ENCODE assay signal across 20 cellular contexts in the genomic region with DNA sequence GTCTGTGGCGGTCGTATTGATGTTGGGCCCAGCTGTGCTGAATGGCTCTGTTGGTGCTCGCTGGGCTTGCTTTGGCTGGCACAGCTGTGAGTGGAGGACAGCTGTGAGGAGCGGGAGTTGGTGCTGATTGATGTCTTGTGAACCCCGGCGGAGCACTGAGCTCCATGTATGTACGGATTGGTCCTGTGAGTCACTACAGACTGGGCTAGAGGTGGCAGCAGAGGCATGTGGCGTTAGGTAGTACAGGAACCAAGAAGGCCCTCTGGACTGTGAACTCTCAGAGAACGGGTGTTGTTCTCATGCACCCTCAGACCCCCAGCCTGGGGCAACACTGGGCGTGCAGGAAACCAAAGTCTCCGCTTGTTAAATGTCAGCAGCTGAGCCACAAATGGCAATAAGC.
DNase-seq lines count a peak whose midpoint lies in the region; ATAC-seq, FAIRE-seq and TF ChIP-seq lines count a peak whose summit lies in the region.
"Had no signal": no experiment of that assay in that cellular context is flagged by ENCODE, and none has a peak within 500 bp of the region (broad histone marks: within the 10 kb centered on the region; RNA-seq: fewer than 3 reads in every experiment).

No MANE protein-coding gene starts in this region.

- H3K9me3 Mint-ChIP-seq in activated T-cell treated with anti-CD3 and anti-CD28 coated beads, Interleukin-2, amount 50 U/mL, for 72 hours: no peaks in the 10 kb centered on the region
- H3K9me3 Mint-ChIP-seq in activated T-cell treated with anti-CD3 and anti-CD28 coated beads, Interleukin-2, amount 50 U/mL, for 4 hours: no peaks in the 10 kb centered on the region
- H3K9me3 Mint-ChIP-seq in naive thymus-derived CD4-positive, alpha-beta T cell: peaks cover 0 to 3% (median 0%) of the 10 kb centered on the region in 11 donors
- H3K9me3 Mint-ChIP-seq in type B pancreatic cell: peaks cover 5% of the 10 kb centered on the region
- H3K9me3 Mint-ChIP-seq: activated T-helper 1 cell treated with anti-CD3 and anti-CD28 coated beads, Interleukin-12 subunit alpha, Interleukin-12 subunit beta, Interleukin-2, Interleukin-4 antibody, amounts not matched to agents 30 ng/mL and 10 ng/mL and 1 ng/mL, durations not matched to agents 14 hours and 24 hours and 36 hours; central memory CD8-positive, alpha-beta T cell; T-helper 1 cell treated with Interleukin-12 subunit alpha and Interleukin-12 subunit beta and Interleukin-4 antibody, amounts not matched to agents 30 μg/mL and 1 μg/mL, for 36 hours had no signal

- CTCF ChIA-PET in K562 (lab: Yijun Ruan, JAX; ENCODE audit: low intra/inter-chr PET ratio): no interaction called here
- CTCF ChIA-PET in naive thymus-derived CD4-positive, alpha-beta T cell (lab: Charles Lee): no interaction called here

- peaks cover 0 to 3% of the 10 kb centered on the region in 2 experiments; a peak in 1 of 5 replicates for H3K4me1 ChIP-seq in K562 (replicated peaks in 1 of 2; ENCODE audit: control insufficient read depth in 2 of 2, insufficient read depth in 2 of 2, low read length in 2 of 2)
- H3K4me1 ChIP-seq in naive thymus-derived CD4-positive, alpha-beta T cell (ENCODE audit: control insufficient read depth in 2 of 2, insufficient read depth in 2 of 2, low read length in 2 of 2): no peaks in the 10 kb centered on the region
- H3K4me1 ChIP-seq: esophagus squamous epithelium had no signal

- no peaks in the 10 kb centered on the region; the same call in 1 of the 2 replicates for H4K20me1 ChIP-seq in K562 (replicated peaks; ENCODE audit: control insufficient read depth, insufficient read depth, low read length)

- no peak for FAIRE-seq in K562 (lab: Jason Lieb, UNC)
- FAIRE-seq: A204.1, GM18507 had no signal

- no peaks in the 10 kb centered on the region for H3K9me1 ChIP-seq in K562 (ENCODE audit: control insufficient read depth, insufficient read depth, low read length)

- no peak for TF ChIP-seq RAD21 in K562 (CRISPR knock-in tag; conservative IDR thresholded peaks at IDR 0.05 in 1 of 2, IDR thresholded peaks at IDR 0.05 in 1 of 2)

- H2AFZ ChIP-seq in K562 (ENCODE audit: low read depth, low read length): no peak overlapping the region

- H3K27ac ChIP-seq in K562 (ENCODE audit: extremely low read depth, low read depth, low read length): no peak overlapping the region
- H3K27ac ChIP-seq in naive thymus-derived CD4-positive, alpha-beta T cell (ENCODE audit: low read depth, low read length): no peak overlapping the region
- H3K27ac ChIP-seq: esophagus squamous epithelium had no signal

- no peaks in the 10 kb centered on the region for H3K9me3 ChIP-seq in K562 (replicated peaks; ENCODE audit: control insufficient read depth, insufficient read depth, low read depth, low read length)
- no peaks in the 10 kb centered on the region for H3K9me3 ChIP-seq in naive thymus-derived CD4-positive, alpha-beta T cell (ENCODE audit: control insufficient read depth in 2 of 3, low read length in 3 of 3)
- H3K9me3 ChIP-seq: esophagus squamous epithelium had no signal

- H3K36me3 ChIP-seq in K562 (ENCODE audit: control insufficient read depth, insufficient read depth, low read length): no peaks in the 10 kb centered on the region
- no peaks in the 10 kb centered on the region for H3K36me3 ChIP-seq in naive thymus-derived CD4-positive, alpha-beta T cell (ENCODE audit: control insufficient read depth in 2 of 3, insufficient read depth in 3 of 3, low read length in 3 of 3)
- H3K36me3 ChIP-seq: esophagus squamous epithelium had no signal

- peak; percentile 25 to 58 for ATAC-seq in activated T-cell treated with anti-CD3 and anti-CD28 coated beads, Interleukin-2, amount 50 U/mL, for 72 hours (replicated peaks in 1 of 2)
- ATAC-seq in activated T-cell treated with anti-CD3 and anti-CD28 coated beads, Interleukin-2, amount 50 U/mL, for 4 hours: no peak
- peak; percentile 52 for ATAC-seq in K562
- peak; percentile 52 for ATAC-seq in naive thymus-derived CD4-positive, alpha-beta T cell

- no peak for TF ChIP-seq EP300 in K562 (IDR thresholded peaks at IDR 0.05; ENCODE audit: low read length)

- POLR2A ChIA-PET in K562 (lab: Yijun Ruan, JAX): no interaction called here
- POLR2A ChIA-PET in naive thymus-derived CD4-positive, alpha-beta T cell (lab: Charles Lee): no interaction called here

- in situ Hi-C loops in K562 (cut with MboI): no loop called here

- peaks cover 14% of the 10 kb centered on the region for H3K27me3 Mint-ChIP-seq in activated T-cell treated with anti-CD3 and anti-CD28 coated beads, Interleukin-2, amount 50 U/mL, for 72 hours (ENCODE audit: low read depth)
- H3K27me3 Mint-ChIP-seq in activated T-cell treated with anti-CD3 and anti-CD28 coated beads, Interleukin-2, amount 50 U/mL, for 4 hours (ENCODE audit: low read depth): no peaks in the 10 kb centered on the region
- peaks cover 0 to 7% (median 0%) of the 10 kb centered on the region in 5 donors for H3K27me3 Mint-ChIP-seq in naive thymus-derived CD4-positive, alpha-beta T cell
- peaks cover 4% of the 10 kb centered on the region for H3K27me3 Mint-ChIP-seq in type B pancreatic cell

- no TSS peak for BruUV-seq in K562 (replicated peaks; lab: Mats Ljungman, UMichigan)

- WGBS in K562 (ENCODE audit: insufficient coverage, low coverage, missing lambda C conversion rate): 6% methylated on average over 11 of the region's 11 CpGs

- H3K27me3 ChIP-seq in K562 (ENCODE audit: control insufficient read depth in 2 of 2, insufficient read depth in 2 of 2, low read length in 2 of 2): peaks cover 71 to 86% of the 10 kb centered on the region in 2 experiments
- no peaks in the 10 kb centered on the region for H3K27me3 ChIP-seq in naive thymus-derived CD4-positive, alpha-beta T cell (ENCODE audit: control insufficient read depth in 2 of 2, insufficient read depth in 2 of 2, low read length in 2 of 2)
- H3K27me3 ChIP-seq: esophagus squamous epithelium had no signal

- intact Hi-C loops in K562 (cut with micrococcal nuclease): no loop called here
- intact Hi-C loops in naive thymus-derived CD4-positive, alpha-beta T cell (cut with micrococcal nuclease): no loop called here

- H3K4me3 Mint-ChIP-seq in activated T-cell treated with anti-CD3 and anti-CD28 coated beads, Interleukin-2, amount 50 U/mL, for 72 hours: no peak overlapping the region
- no peak overlapping the region for H3K4me3 Mint-ChIP-seq in activated T-cell treated with anti-CD3 and anti-CD28 coated beads, Interleukin-2, amount 50 U/mL, for 4 hours
- peak overlapping the region in 1 of 10 donors; percentile 7 for H3K4me3 Mint-ChIP-seq in naive thymus-derived CD4-positive, alpha-beta T cell
- no peak overlapping the region for H3K4me3 Mint-ChIP-seq in type B pancreatic cell
- H3K4me3 Mint-ChIP-seq: activated T-helper 1 cell treated with anti-CD3 and anti-CD28 coated beads, Interleukin-12 subunit alpha, Interleukin-12 subunit beta, Interleukin-2, Interleukin-4 antibody, amounts not matched to agents 30 ng/mL and 10 ng/mL and 1 ng/mL, durations not matched to agents 14 hours and 24 hours and 36 hours; central memory CD8-positive, alpha-beta T cell; T-helper 1 cell treated with Interleukin-12 subunit alpha and Interleukin-12 subunit beta and Interleukin-4 antibody, amounts not matched to agents 30 μg/mL and 1 μg/mL, for 36 hours had no signal

- TF ChIP-seq CTCF in K562 (IDR thresholded peaks at IDR 0.05 in 2 of 3, conservative IDR thresholded peaks at IDR 0.05 in 1 of 3; ENCODE audit: insufficient read depth in 2 of 3, low read depth in 1 of 3, low read length in 3 of 3) (no peak), type B pancreatic cell (conservative IDR thresholded peaks at IDR 0.05) (no peak)

- H3K4me3 ChIP-seq in K562: no peak overlapping the region
- no peak overlapping the region for H3K4me3 ChIP-seq in naive thymus-derived CD4-positive, alpha-beta T cell (ENCODE audit: low read length)
- H3K4me3 ChIP-seq: esophagus squamous epithelium had no signal

- no peak overlapping the region for H3K4me2 ChIP-seq in K562 (ENCODE audit: insufficient read depth, low read length)

- peaks cover 4% of the 10 kb centered on the region for H3K4me1 Mint-ChIP-seq in activated T-cell treated with anti-CD3 and anti-CD28 coated beads, Interleukin-2, amount 50 U/mL, for 72 hours (ENCODE audit: low read depth)
- H3K4me1 Mint-ChIP-seq in activated T-cell treated with anti-CD3 and anti-CD28 coated beads, Interleukin-2, amount 50 U/mL, for 4 hours (ENCODE audit: low read depth): no peaks in the 10 kb centered on the region
- peaks cover 0 to 6% (median 0%) of the 10 kb centered on the region in 7 donors for H3K4me1 Mint-ChIP-seq in naive thymus-derived CD4-positive, alpha-beta T cell
- peaks cover 26% of the 10 kb centered on the region for H3K4me1 Mint-ChIP-seq in type B pancreatic cell (ENCODE audit: unreplicated experiment)
- H3K4me1 Mint-ChIP-seq: central memory CD8-positive, alpha-beta T cell had no signal

- no peak overlapping the region for H3K9ac ChIP-seq in K562 (ENCODE audit: insufficient read depth in 1 of 2, low read depth in 2 of 2, low read length in 2 of 2)

- H3K27ac Mint-ChIP-seq in activated T-cell treated with anti-CD3 and anti-CD28 coated beads, Interleukin-2, amount 50 U/mL, for 72 hours: no peak overlapping the region
- peak overlapping the region in 1 of 9 donors; percentile 37 for H3K27ac Mint-ChIP-seq in naive thymus-derived CD4-positive, alpha-beta T cell
- H3K27ac Mint-ChIP-seq in type B pancreatic cell: peak overlapping the region; percentile 17
- H3K27ac Mint-ChIP-seq: activated T-helper 1 cell treated with anti-CD3 and anti-CD28 coated beads, Interleukin-12 subunit alpha, Interleukin-12 subunit beta, Interleukin-2, Interleukin-4 antibody, amounts not matched to agents 30 ng/mL and 10 ng/mL and 1 ng/mL, durations not matched to agents 14 hours and 24 hours and 36 hours; T-helper 1 cell treated with Interleukin-12 subunit alpha and Interleukin-12 subunit beta and Interleukin-4 antibody, amounts not matched to agents 30 μg/mL and 1 μg/mL, for 36 hours had no signal

- H3K79me2 ChIP-seq in K562 (ENCODE audit: control insufficient read depth, insufficient read depth, low read length): no peaks in the 10 kb centered on the region

- peak in 1 of 2 donors; percentile 4 for DNase-seq in activated T-cell treated with anti-CD3 and anti-CD28 coated beads, Interleukin-2, amount 50 U/mL, for 72 hours
- no peak for DNase-seq in activated T-cell treated with anti-CD3 and anti-CD28 coated beads, Interleukin-2, amount 50 U/mL, for 4 hours
- DNase-seq in K562 (ENCODE audit: extremely low read depth in 1 of 4, low spot score in 3 of 4) (no peak), type B pancreatic cell (ENCODE audit: extremely low spot score, unreplicated experiment) (no peak), DMS53 (lab: John Stamatoyannopoulos, UW) (no peak), GDM1 (lab: John Stamatoyannopoulos, UW) (no peak), COLO668 (lab: John Stamatoyannopoulos, UW; ENCODE audit: unreplicated experiment) (no peak)
- DNase-seq in naive thymus-derived CD4-positive, alpha-beta T cell: peak in 1 of 9 donors; percentile 11
- DNase-seq: effector memory CD4-positive, alpha-beta T cell; esophagus squamous epithelium; glutamatergic neuron; left ventricle myocardium superior; NCI-H1930; NCI-H446 treated with DMSO at 0.1 percent for 48 hours; Right ventricle myocardium superior had no signal

- no peak for TF ChIP-seq POLR2A in K562 (conservative IDR thresholded peaks at IDR 0.05)

- no peaks in the 10 kb centered on the region for H3K36me3 Mint-ChIP-seq in activated T-cell treated with anti-CD3 and anti-CD28 coated beads, Interleukin-2, amount 50 U/mL, for 72 hours (ENCODE audit: insufficient read depth in 2 of 2)
- no peaks in the 10 kb centered on the region for H3K36me3 Mint-ChIP-seq in activated T-cell treated with anti-CD3 and anti-CD28 coated beads, Interleukin-2, amount 50 U/mL, for 4 hours (ENCODE audit: insufficient read depth)
- no peaks in the 10 kb centered on the region for H3K36me3 Mint-ChIP-seq in naive thymus-derived CD4-positive, alpha-beta T cell
- H3K36me3 Mint-ChIP-seq in type B pancreatic cell: peaks cover 10% of the 10 kb centered on the region

Comparison
In these comparisons a context has a peak if more than half of its experiments do, and no peak if none do; other contexts are left out.
1. ATAC-seq: peak in activated T-cell treated with anti-CD3 and anti-CD28 coated beads, Interleukin-2, amount 50 U/mL, for 72 hours (2 of 2), K562 (single experiment) and naive thymus-derived CD4-positive, alpha-beta T cell (single experiment); none in activated T-cell treated with anti-CD3 and anti-CD28 coated beads, Interleukin-2, amount 50 U/mL, for 4 hours (0 of 2).